Comparison of ENCODE assay signal across 10 cellular contexts in the genomic region with DNA sequence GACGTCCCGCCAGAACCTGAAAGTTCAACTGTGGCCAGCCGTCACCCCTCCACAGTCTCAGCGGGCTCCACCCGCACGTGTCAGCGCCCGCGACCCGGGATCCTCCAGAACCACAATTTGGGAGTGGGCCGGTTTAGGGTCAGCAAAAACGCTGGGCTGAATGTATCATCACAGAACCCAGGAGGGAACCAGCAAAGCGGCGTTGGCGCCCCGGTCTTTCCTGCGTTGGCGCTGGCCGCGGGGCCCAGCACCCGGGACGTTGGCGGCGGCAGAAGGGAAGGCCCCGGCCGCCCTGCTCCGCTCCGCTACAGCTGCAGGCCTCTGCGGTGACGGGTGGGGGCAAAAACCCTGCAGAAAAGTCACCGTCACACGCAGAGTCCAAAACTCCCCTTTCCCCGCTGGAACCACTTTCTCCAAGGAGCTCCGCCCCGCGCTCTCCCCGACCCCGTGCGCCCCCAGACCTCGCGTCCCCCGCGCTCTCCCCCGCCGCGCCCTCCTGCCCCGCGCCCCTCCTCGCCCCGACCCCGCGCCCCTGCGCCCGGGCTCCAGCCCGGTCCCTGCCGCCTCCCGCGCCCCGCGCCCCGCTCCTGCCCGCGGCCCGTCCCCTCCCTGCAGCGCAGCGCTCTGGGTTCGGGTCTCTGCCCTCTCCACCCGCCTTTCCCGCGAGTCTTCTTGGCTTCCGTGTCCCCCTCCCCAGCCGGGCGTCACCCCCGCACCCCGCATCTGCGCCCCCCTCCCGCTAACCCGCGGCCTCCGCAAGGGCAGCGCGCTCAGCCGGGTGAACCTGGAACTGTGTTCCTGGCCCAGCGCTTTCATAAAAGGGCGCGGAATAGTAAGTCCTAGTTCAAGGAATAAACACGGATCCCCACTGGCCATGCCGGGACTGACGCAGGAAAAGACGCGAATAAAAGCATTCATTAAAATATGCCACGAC. TPM values are rescaled to one million over a fixed set of nuclear protein-coding genes. Genes with fewer than 3 reads are reported as not detected.
DNase-seq lines count a peak whose midpoint lies in the region; ATAC-seq and TF ChIP-seq lines count a peak whose summit lies in the region.
"Had no signal": no experiment of that assay in that cellular context is flagged by ENCODE, and none has a peak within 500 bp of the region (broad histone marks: within the 10 kb centered on the region; RNA-seq: fewer than 3 reads in every experiment).

No MANE protein-coding gene starts in this region.

- H2AFZ ChIP-seq in mesenchymal stem cell (ENCODE audit: low read depth, low read length), result no peak overlapping the region

- H2AK5ac ChIP-seq in mesenchymal stem cell (ENCODE audit: low read length, severe bottlenecking), result no peak overlapping the region

- H2BK15ac ChIP-seq in mesenchymal stem cell (ENCODE audit: low read depth, poor library complexity, severe bottlenecking), result no peak overlapping the region

- H3K4me3 ChIP-seq in dorsolateral prefrontal cortex (peak overlapping the region; percentile 29 to 74 (median 59)), mesenchymal stem cell (ENCODE audit: insufficient read depth in 1 of 2, low read depth in 1 of 2, low read length in 2 of 2) (peak overlapping the region; percentile 47 to 48), testis (peak overlapping the region; percentile 5 to 17)

- H3K4ac ChIP-seq in mesenchymal stem cell (ENCODE audit: low read depth in 1 of 2, low read length in 2 of 2), result no peak overlapping the region

- H3K9me3 Mint-ChIP-seq in activated T-cell treated with anti-CD3 and anti-CD28 coated beads, Interleukin-2, amount 50 U/mL, for 72 hours, result peaks cover 5% of the 10 kb centered on the region in 2 donors
- H3K9me3 Mint-ChIP-seq in activated T-cell treated with anti-CD3 and anti-CD28 coated beads, Interleukin-2, amount 50 U/mL, for 24 hours, result peaks cover 6% of the 10 kb centered on the region

- H2BK5ac ChIP-seq in mesenchymal stem cell (ENCODE audit: low read depth, low read length, poor library complexity, severe bottlenecking), result no peak overlapping the region

- no peak overlapping the region for H3K9ac ChIP-seq in mesenchymal stem cell (ENCODE audit: low read length)

- H3K27me3 Mint-ChIP-seq in activated T-cell treated with anti-CD3 and anti-CD28 coated beads, Interleukin-2, amount 50 U/mL, for 72 hours (ENCODE audit: low read depth), result peaks cover 70% of the 10 kb centered on the region
- H3K27me3 Mint-ChIP-seq in activated T-cell treated with anti-CD3 and anti-CD28 coated beads, Interleukin-2, amount 50 U/mL, for 24 hours, result peaks cover 68% of the 10 kb centered on the region

- peaks cover 27% of the 10 kb centered on the region for H3K4me1 Mint-ChIP-seq in activated T-cell treated with anti-CD3 and anti-CD28 coated beads, Interleukin-2, amount 50 U/mL, for 72 hours (ENCODE audit: low read depth)
- H3K4me1 Mint-ChIP-seq in activated T-cell treated with anti-CD3 and anti-CD28 coated beads, Interleukin-2, amount 50 U/mL, for 24 hours (ENCODE audit: low read depth), result peaks cover 21% of the 10 kb centered on the region

- no peak overlapping the region for H2BK12ac ChIP-seq in mesenchymal stem cell (ENCODE audit: low read length in 2 of 2)

- peak overlapping the region; percentile 93 for H3K4me2 ChIP-seq in mesenchymal stem cell (ENCODE audit: low read length, poor library complexity, severe bottlenecking)

- H3K9me3 ChIP-seq in mesenchymal stem cell (ENCODE audit: control insufficient read depth, low read length) (peaks cover 3% of the 10 kb centered on the region), testis (no peaks in the 10 kb centered on the region)

- no peak overlapping the region for H4K8ac ChIP-seq in mesenchymal stem cell (ENCODE audit: low read length)

- no peak for TF ChIP-seq CTCF in dorsolateral prefrontal cortex (IDR thresholded peaks at IDR 0.05 in 54 of 56, conservative IDR thresholded peaks at IDR 0.05 in 2 of 56; ENCODE audit: low read depth in 1 of 56, partially characterized antibody in 56 of 56)
- TF ChIP-seq CTCF in testis (IDR thresholded peaks at IDR 0.05), result no peak

- H3K27ac ChIP-seq in dorsolateral prefrontal cortex, result peak overlapping the region in 4 of 59 donors; percentile 12 to 69 (median 40)
- H3K27ac ChIP-seq in mesenchymal stem cell (ENCODE audit: low read length, poor library complexity, severe bottlenecking), result no peak overlapping the region
- H3K27ac ChIP-seq in testis, result no peak overlapping the region
- H3K27ac ChIP-seq: WERI-Rb-1 had no signal

- H3K18ac ChIP-seq in mesenchymal stem cell (ENCODE audit: low read depth in 1 of 2, low read length in 2 of 2), result no peak overlapping the region

- H3K27ac Mint-ChIP-seq in activated T-cell treated with anti-CD3 and anti-CD28 coated beads, Interleukin-2, amount 50 U/mL, for 72 hours, result no peak overlapping the region
- H3K27ac Mint-ChIP-seq in activated T-cell treated with anti-CD3 and anti-CD28 coated beads, Interleukin-2, amount 50 U/mL, for 24 hours, result no peak overlapping the region

- peaks cover 3% of the 10 kb centered on the region for H3K79me1 ChIP-seq in mesenchymal stem cell (replicated peaks; ENCODE audit: low read length, poor library complexity, severe bottlenecking)

- H3K36me3 ChIP-seq in mesenchymal stem cell (ENCODE audit: control insufficient read depth in 1 of 2, insufficient read depth in 2 of 2, low read depth in 1 of 2, low read length in 2 of 2) (no peaks in the 10 kb centered on the region), testis (ENCODE audit: low read depth, missing control alignments) (no peaks in the 10 kb centered on the region)
- H3K36me3 ChIP-seq: WERI-Rb-1 had no signal

- no peak overlapping the region for H4K91ac ChIP-seq in mesenchymal stem cell (ENCODE audit: low read length)

- peak in 1 of 2 donors; percentile 23 for DNase-seq in activated T-cell treated with anti-CD3 and anti-CD28 coated beads, Interleukin-2, amount 50 U/mL, for 72 hours
- no peak for DNase-seq in activated T-cell treated with anti-CD3 and anti-CD28 coated beads, Interleukin-2, amount 50 U/mL, for 24 hours
- DNase-seq in dorsolateral prefrontal cortex (no peak), mesenchymal stem cell (no peak), testis (no peak), COR-L47 (lab: John Stamatoyannopoulos, UW) (no peak), OCI-M2 (lab: John Stamatoyannopoulos, UW; ENCODE audit: unreplicated experiment) (no peak), SKM-1 treated with dmso at 0.1 percent for 144 hours (lab: John Stamatoyannopoulos, UW; ENCODE audit: unreplicated experiment) (no peak)
- DNase-seq: NCI-H2081 treated with DMSO at 0.1 percent for 48 hours, WERI-Rb-1 had no signal

- WGBS in mesenchymal stem cell, result 8% methylated on average over 72 of the region's 92 CpGs
- 10 to 12% methylated on average over 53 to 62 of the region's 92 CpGs for WGBS in testis, 2 donors

- no peak overlapping the region for H3K14ac ChIP-seq in mesenchymal stem cell (ENCODE audit: low read length in 2 of 2)

- H3K4me1 ChIP-seq in mesenchymal stem cell (ENCODE audit: control insufficient read depth, insufficient read depth, low read depth, low read length) (peaks cover 8% of the 10 kb centered on the region), testis (no peaks in the 10 kb centered on the region)

- ATAC-seq in activated T-cell treated with anti-CD3 and anti-CD28 coated beads, Interleukin-2, amount 50 U/mL, for 72 hours (replicated peaks in 1 of 2), result peak in 1 of 2 donors; percentile 25

- H3K27me3 ChIP-seq in dorsolateral prefrontal cortex, result peaks cover 0 to 11% (median 0%) of the 10 kb centered on the region in 45 donors
- H3K27me3 ChIP-seq in mesenchymal stem cell (ENCODE audit: control insufficient read depth in 1 of 2, insufficient read depth in 1 of 2, low read length in 2 of 2), result peaks cover 9 to 23% of the 10 kb centered on the region in 2 experiments
- H3K27me3 ChIP-seq in testis, result no peaks in the 10 kb centered on the region

- no peak overlapping the region for H2BK120ac ChIP-seq in mesenchymal stem cell (ENCODE audit: low read depth, low read length)

- TF ChIP-seq POLR2A in testis (IDR thresholded peaks at IDR 0.05), result no peak

- H3K4me3 Mint-ChIP-seq in activated T-cell treated with anti-CD3 and anti-CD28 coated beads, Interleukin-2, amount 50 U/mL, for 72 hours, result peak overlapping the region; percentile 13 to 60
- H3K4me3 Mint-ChIP-seq in activated T-cell treated with anti-CD3 and anti-CD28 coated beads, Interleukin-2, amount 50 U/mL, for 24 hours, result no peak overlapping the region

- no peak overlapping the region for H3K23ac ChIP-seq in mesenchymal stem cell (ENCODE audit: low read length in 2 of 2)

- intact Hi-C loops in dorsolateral prefrontal cortex (cut with DNase I), result no loop called here
- intact Hi-C loops in testis (cut with DNase I; ENCODE audit: low total_unique reads), result no loop called here

- H3K36me3 Mint-ChIP-seq in activated T-cell treated with anti-CD3 and anti-CD28 coated beads, Interleukin-2, amount 50 U/mL, for 72 hours (ENCODE audit: insufficient read depth in 2 of 2), result peaks cover 0 to 3% of the 10 kb centered on the region in 2 donors
- no peaks in the 10 kb centered on the region for H3K36me3 Mint-ChIP-seq in activated T-cell treated with anti-CD3 and anti-CD28 coated beads, Interleukin-2, amount 50 U/mL, for 24 hours (ENCODE audit: low read depth)

RNA-seq across cellular contexts. Expression of a gene that starts 24.0 kb away (rescaled TPM):
- total RNA-seq in activated T-cell treated with anti-CD3 and anti-CD28 coated beads, Interleukin-2, amount 50 U/mL, for 72 hours, result 1 to 10 TPM; 3.1 to 4.2 TPM
- total RNA-seq in dorsolateral prefrontal cortex (1 to 10 TPM in 118 of 120 experiments, under 1 TPM in 2; 0.48 to 8.9 (median 2.9) TPM), testis (10 to 100 TPM; 45.7 to 63.8 TPM)
- polyA plus RNA-seq in mesenchymal stem cell (2013, experiment 1 of 2), result 0.91 TPM
- polyA plus RNA-seq in mesenchymal stem cell (2013, experiment 2 of 2), result 0.79 TPM
- polyA plus RNA-seq in testis (ENCODE audit: insufficient read depth, low read depth, low replicate concordance), result 159 TPM

Comparison
In these comparisons a context has a peak if more than half of its experiments do, and no peak if none do; other contexts are left out.
1. RNA of a gene that starts 24.0 kb away (total RNA-seq): 45.7 to 63.8 TPM in testis; 3.1 to 4.2 TPM in activated T-cell treated with anti-CD3 and anti-CD28 coated beads, Interleukin-2, amount 50 U/mL, for 72 hours and 0.48 to 8.9 TPM in dorsolateral prefrontal cortex; every median in the first group is over 4 times any median in the second.
2. Peak in every context shown above with its lines, with median percentiles within 50 percentile points of each other: H3K4me3 ChIP-seq.